8 cellular contexts compared by ENCODE assay signal in the genomic region with DNA sequence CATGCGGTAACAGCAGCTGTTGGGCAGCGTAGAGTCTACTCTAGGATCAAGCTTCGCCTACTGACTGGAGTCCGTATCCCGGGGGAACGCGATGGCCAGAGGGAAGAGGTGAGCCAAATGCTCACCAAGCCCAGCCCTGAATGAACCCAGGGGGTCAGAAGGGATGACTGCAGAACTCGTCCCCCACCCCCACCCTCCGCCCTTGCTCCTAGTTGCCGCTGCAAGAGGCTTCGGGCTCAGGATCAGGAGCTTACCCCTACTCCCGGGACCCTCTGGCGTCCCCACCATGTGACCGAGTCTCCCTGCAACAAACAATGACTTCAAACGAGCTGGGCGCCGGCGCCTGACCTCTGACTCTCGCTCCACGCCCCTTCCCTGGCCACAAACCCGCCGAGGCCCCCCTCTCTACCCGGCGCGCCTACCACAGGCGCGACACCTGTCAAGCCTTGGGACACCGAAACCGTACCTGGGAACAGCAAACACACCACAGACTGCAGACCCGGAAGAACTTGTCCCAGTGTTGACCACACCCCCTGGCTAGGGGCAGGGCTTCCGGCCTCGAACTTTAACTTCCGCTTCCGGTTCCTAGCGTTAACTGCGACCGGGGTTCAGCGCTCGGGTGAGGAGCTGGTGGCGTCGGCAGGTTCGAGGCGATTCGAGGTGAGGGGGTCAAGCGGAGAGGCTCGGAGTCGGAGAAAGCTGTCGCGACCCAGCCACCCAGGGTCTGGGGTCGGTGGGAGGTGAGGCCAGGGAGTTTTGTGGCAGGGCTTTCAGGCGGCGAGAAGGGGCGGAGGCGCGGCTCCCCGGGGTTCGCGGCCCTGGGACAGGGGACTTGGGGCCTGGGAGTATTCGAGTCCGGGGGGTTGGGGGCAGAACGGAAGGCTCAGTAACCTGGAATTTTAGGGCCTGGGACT. TPM values are rescaled to one million over a fixed set of nuclear protein-coding genes. Genes with fewer than 3 reads are reported as not detected.
A peak's percentile ranks its signal among the peaks of the same experiment; 100 is the strongest.
DNase-seq lines count a peak whose midpoint lies in the region; ATAC-seq and TF ChIP-seq lines count a peak whose summit lies in the region.

Gene UBL5 (plus strand): TSS at position 594 of the 914 bp plus-strand sequence. CDS start 420 bp downstream, outside the sequence.

- peak in 1 of 2 donors; percentile 12 for TF ChIP-seq RAD21 in liver (IDR thresholded peaks at IDR 0.05)

- peaks cover 9% of the 10 kb centered on the region for H3K36me3 Mint-ChIP-seq in CD4-positive, CD25-positive, alpha-beta regulatory T cell
- peaks cover 9% of the 10 kb centered on the region for H3K36me3 Mint-ChIP-seq in activated CD4-positive, alpha-beta memory T cell treated with anti-CD3 and anti-CD28 coated beads for 36 hours

- peak within 1 kb of the TSS; percentile 58 to 63 for H3K9ac ChIP-seq in liver (ENCODE audit: low read depth in 1 of 2, low read length in 2 of 2)

- CTCF ChIA-PET in activated CD4-positive, alpha-beta memory T cell treated with anti-CD3 and anti-CD28 coated beads for 36 hours (lab: Charles Lee) = interaction anchor here (1.4 kb wide), 1 partner anchor 9 kb away, joined by 6 read pairs; no protein-coding TSS in a partner anchor

- peaks cover 5% of the 10 kb centered on the region for H3K27me3 Mint-ChIP-seq in CD4-positive, CD25-positive, alpha-beta regulatory T cell
- no peaks in the 10 kb centered on the region for H3K27me3 Mint-ChIP-seq in activated CD4-positive, alpha-beta memory T cell treated with anti-CD3 and anti-CD28 coated beads for 36 hours

- intact Hi-C loops in activated CD4-positive, alpha-beta memory T cell treated with anti-CD3 and anti-CD28 coated beads for 36 hours (cut with micrococcal nuclease) = loop anchor here (1.0 kb wide), 2 partner anchors 8 kb away; partner anchors contain the start of genes FBXL12 and PIN1
- intact Hi-C loops in dorsolateral prefrontal cortex (cut with DNase I) = no loop called here

- H3K4me3 ChIP-seq in CD4-positive, CD25-positive, alpha-beta regulatory T cell (ENCODE audit: low read depth, low read length) = peak within 1 kb of the TSS; percentile 85
- H3K4me3 ChIP-seq in dorsolateral prefrontal cortex (peak within 1 kb of the TSS; percentile 56 to 100 (median 96)), liver (ENCODE audit: low read depth in 1 of 3, low read length in 3 of 3) (peak within 1 kb of the TSS; percentile 62 to 88 (median 80))

- H3K27ac ChIP-seq in CD4-positive, CD25-positive, alpha-beta regulatory T cell (ENCODE audit: insufficient read depth, low read length, poor library complexity, severe bottlenecking) = peak within 1 kb of the TSS; percentile 76
- H3K27ac ChIP-seq in dorsolateral prefrontal cortex (peak within 1 kb of the TSS in 50 of 59 donors; percentile 4 to 90 (median 71)), liver (ENCODE audit: low read depth in 1 of 2, low read length in 2 of 2) (peak within 1 kb of the TSS; percentile 2 to 29)

- H3K36me3 ChIP-seq in CD4-positive, CD25-positive, alpha-beta regulatory T cell (ENCODE audit: control insufficient read depth, insufficient read depth, low read length) = peaks cover 9% of the 10 kb centered on the region
- H3K36me3 ChIP-seq in liver (ENCODE audit: control insufficient read depth in 4 of 4, insufficient read depth in 3 of 4, low read depth in 1 of 4, low read length in 3 of 4) = peaks cover 0 to 8% (median 0%) of the 10 kb centered on the region in 4 donors

- POLR2A ChIA-PET in activated CD4-positive, alpha-beta memory T cell treated with anti-CD3 and anti-CD28 coated beads for 36 hours (lab: Charles Lee) = interaction anchor here (0.6 to 1.6 kb wide), 3 partner anchors 9 to 51 kb away, joined by 3 to 8 read pairs (median 3); partner anchors contain the start of gene FBXL12

- no peaks in the 10 kb centered on the region for H3K27me3 ChIP-seq in CD4-positive, CD25-positive, alpha-beta regulatory T cell (ENCODE audit: control insufficient read depth, insufficient read depth, low read length)
- H3K27me3 ChIP-seq in dorsolateral prefrontal cortex (no peaks in the 10 kb centered on the region), liver (ENCODE audit: control insufficient read depth in 4 of 4, insufficient read depth in 4 of 4, low read length in 3 of 4) (no peaks in the 10 kb centered on the region)

- H3K27ac Mint-ChIP-seq in CD4-positive, CD25-positive, alpha-beta regulatory T cell = peak within 1 kb of the TSS; percentile 91 to 100 (median 100)
- H3K27ac Mint-ChIP-seq in activated CD4-positive, alpha-beta memory T cell treated with anti-CD3 and anti-CD28 coated beads for 36 hours = peak within 1 kb of the TSS; percentile 75

- DNase-seq in CD4-positive, CD25-positive, alpha-beta regulatory T cell = peak; percentile 87 to 95 (median 89)
- DNase-seq in HK-2 (ENCODE audit: unreplicated experiment) (peak; percentile 83), NCI-H82 treated with DMSO at 0.1 percent for 48 hours (lab: John Stamatoyannopoulos, UW; ENCODE audit: unreplicated experiment) (peak; percentile 63), dorsolateral prefrontal cortex (peak; percentile 84 to 93 (median 90))
- peak; percentile 94 for DNase-seq in activated CD4-positive, alpha-beta memory T cell treated with anti-CD3 and anti-CD28 coated beads for 36 hours
- DNase-seq in stimulated activated CD4-positive, alpha-beta T cell treated with anti-CD3 and anti-CD28 coated beads, Interleukin-4, amount 100 ng/mL, for 1 hour = peak; percentile 86

- H3K4me1 ChIP-seq in CD4-positive, CD25-positive, alpha-beta regulatory T cell (ENCODE audit: control insufficient read depth, insufficient read depth, low read length, poor library complexity, severe bottlenecking) = peaks cover 27% of the 10 kb centered on the region
- peaks cover 2 to 20% (median 17%) of the 10 kb centered on the region in 4 donors for H3K4me1 ChIP-seq in liver (ENCODE audit: control insufficient read depth in 4 of 4, insufficient read depth in 4 of 4, low read length in 3 of 4)

- under 1% methylated on average over 61 of the region's 61 CpGs for WGBS in liver

- H3K9me3 Mint-ChIP-seq in CD4-positive, CD25-positive, alpha-beta regulatory T cell = no peaks in the 10 kb centered on the region
- no peaks in the 10 kb centered on the region for H3K9me3 Mint-ChIP-seq in activated CD4-positive, alpha-beta memory T cell treated with anti-CD3 and anti-CD28 coated beads for 36 hours

- TF ChIP-seq CTCF in dorsolateral prefrontal cortex (IDR thresholded peaks at IDR 0.05 in 54 of 56, conservative IDR thresholded peaks at IDR 0.05 in 2 of 56; ENCODE audit: low read depth in 1 of 56, partially characterized antibody in 56 of 56) = peak in 21 of 56 donors; percentile 7 to 47 (median 22)
- no peak for TF ChIP-seq CTCF in liver (IDR thresholded peaks at IDR 0.05; ENCODE audit: low read depth, low read length, missing input control)

- no peaks in the 10 kb centered on the region for H3K9me3 ChIP-seq in CD4-positive, CD25-positive, alpha-beta regulatory T cell (ENCODE audit: control insufficient read depth in 2 of 2, low read length in 2 of 2)
- H3K9me3 ChIP-seq in liver (ENCODE audit: control insufficient read depth in 4 of 4, low read length in 3 of 4) = no peaks in the 10 kb centered on the region

- peak; percentile 96 to 98 for ATAC-seq in CD4-positive, CD25-positive, alpha-beta regulatory T cell (ENCODE audit: low read depth in 2 of 2)
- ATAC-seq in GM19452 (IDR thresholded peaks at IDR 0.05; ENCODE audit: unreplicated experiment) = peak; percentile 92

- H3K4me3 Mint-ChIP-seq in CD4-positive, CD25-positive, alpha-beta regulatory T cell = peak within 1 kb of the TSS; percentile 97 to 100 (median 99)
- H3K4me3 Mint-ChIP-seq in activated CD4-positive, alpha-beta memory T cell treated with anti-CD3 and anti-CD28 coated beads for 36 hours = peak within 1 kb of the TSS; percentile 100

- H3K4me1 Mint-ChIP-seq in CD4-positive, CD25-positive, alpha-beta regulatory T cell = peaks cover 6 to 38% (median 24%) of the 10 kb centered on the region in 4 donors
- H3K4me1 Mint-ChIP-seq in activated CD4-positive, alpha-beta memory T cell treated with anti-CD3 and anti-CD28 coated beads for 36 hours (ENCODE audit: low read depth) = peaks cover 20% of the 10 kb centered on the region

TF ChIP-seq in liver, 16 proteins besides CTCF, POLR2A, EP300 and RAD21 (continues in another document):
- TF ChIP-seq RXRA (IDR thresholded peaks at IDR 0.05) (peak; percentile 14 to 43), FOXA2 (IDR thresholded peaks at IDR 0.05) (no peak), EGR1 (IDR thresholded peaks at IDR 0.05; ENCODE audit: low read depth in 2 of 2) (peak; percentile 29 to 49), MAX (IDR thresholded peaks at IDR 0.05) (peak; percentile 61), NR2F2 (IDR thresholded peaks at IDR 0.05) (peak; percentile 73), HNF4G (IDR thresholded peaks at IDR 0.05) (no peak)

RNA-seq across cellular contexts. Expression of gene UBL5, which starts in this region (rescaled TPM):
- total RNA-seq in CD4-positive, CD25-positive, alpha-beta regulatory T cell = 234 TPM
- 100 to 1,000 TPM; 786 to 952 (median 832) TPM for polyA plus RNA-seq in CD4-positive, CD25-positive, alpha-beta regulatory T cell
- 100 to 1,000 TPM; 334 to 346 TPM for total RNA-seq in activated CD4-positive, alpha-beta memory T cell treated with anti-CD3 and anti-CD28 coated beads for 36 hours
- 100 to 1,000 TPM; 172 to 365 (median 275) TPM for total RNA-seq in dorsolateral prefrontal cortex
- total RNA-seq in liver = 100 to 1,000 TPM; 155 to 157 TPM
- 100 to 1,000 TPM; 252 to 339 TPM for polyA plus RNA-seq in liver

Comparison
In these comparisons a context has a peak if more than half of its experiments do, and no peak if none do; other contexts are left out.
1. Peak in every context shown above with its lines: DNase-seq, ATAC-seq, H3K4me3 ChIP-seq and H3K27ac ChIP-seq.
2. H3K27ac ChIP-seq: peak in every context shown above with its lines; median percentile 76 in CD4-positive, CD25-positive, alpha-beta regulatory T cell; 71 in dorsolateral prefrontal cortex; 16 in liver.